Comparison of ENCODE assay signal across 2 cellular contexts in the genomic region with DNA sequence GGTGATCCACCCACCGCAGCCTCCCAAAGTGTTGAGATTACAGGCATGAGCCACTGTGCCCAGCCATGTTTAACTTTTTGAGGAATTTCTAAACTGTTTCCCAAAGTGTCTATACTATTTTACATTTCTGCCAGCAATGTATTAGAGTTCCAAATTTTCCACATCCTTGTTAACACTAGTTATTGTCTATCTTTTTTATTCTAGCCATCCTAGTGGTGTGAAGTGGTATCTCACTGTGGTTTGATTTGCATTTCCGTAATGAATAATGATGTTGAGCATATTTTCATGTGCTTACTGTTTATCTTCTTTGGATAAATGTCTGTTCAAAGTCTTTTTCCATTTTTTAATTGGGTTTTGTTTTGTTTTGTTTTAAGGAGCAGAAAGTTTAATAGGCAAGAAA.
TF ChIP-seq lines count a peak whose summit lies in the region.

No MANE protein-coding gene starts in this region.

TF ChIP-seq in SK-N-SH, 30 proteins besides CTCF, POLR2A, EP300 and RAD21 (continued from another document):
- TF ChIP-seq ZBTB33 (IDR thresholded peaks at IDR 0.05; ENCODE audit: borderline replicate concordance, low read depth) = no peak
- no peak for TF ChIP-seq TAF1 (IDR thresholded peaks at IDR 0.05; ENCODE audit: borderline replicate concordance, low read depth, low read length)
- TF ChIP-seq FOXJ3 (CRISPR knock-in tag; IDR thresholded peaks at IDR 0.05) = no peak
- TF ChIP-seq PBX3 (IDR thresholded peaks at IDR 0.05) = no peak
- no peak for TF ChIP-seq USF1 (IDR thresholded peaks at IDR 0.05; ENCODE audit: borderline replicate concordance, low read depth)

TF ChIP-seq in SK-N-SH treated with all-trans-retinoic acid at 6 μM for 48 hours, 23 proteins besides CTCF, POLR2A, EP300 and RAD21 (continued from another document):
- TF ChIP-seq TSHZ2 (CRISPR knock-in tag; IDR thresholded peaks at IDR 0.05) = no peak
- no peak for TF ChIP-seq CSDC2 (CRISPR knock-in tag; IDR thresholded peaks at IDR 0.05)
- TF ChIP-seq ARNTL (CRISPR knock-in tag; IDR thresholded peaks at IDR 0.05; ENCODE audit: borderline replicate concordance, low read depth) = no peak
- no peak for TF ChIP-seq BACH2 (CRISPR knock-in tag; IDR thresholded peaks at IDR 0.05; ENCODE audit: borderline replicate concordance)
